ENCODE assay signal across 22 cellular contexts in genomic region chr7:22543169-22543568, GRCh38. TPM values are rescaled to one million over a fixed set of nuclear protein-coding genes. Genes with fewer than 3 reads are reported as not detected.
"Had no signal": no experiment of that assay in that cellular context is flagged by ENCODE, and none has a peak within 500 bp of the region (broad histone marks: within the 10 kb centered on the region; RNA-seq: fewer than 3 reads in every experiment).

No MANE protein-coding gene starts in this region.

- DNase-seq: NCI-H1048, NCI-H1105, NCI-H1417, NCI-H1436 treated with DMSO at 0.1 percent for 48 hours, NCI-H1694, NCI-H187 treated with DMSO at 0.1 percent for 48 hours, NCI-H2029 treated with DMSO at 0.1 percent for 48 hours, NCI-H2171 treated with DMSO at 0.1 percent for 48 hours, NCI-H2227 treated with DMSO at 0.1 percent for 48 hours, NCI-H524, NCI-H526 treated with DMSO at 0.1 percent for 48 hours, NCI-H748 treated with DMSO at 0.1 percent for 48 hours, Right ventricle myocardium superior, RPMI8226, SIG-M5, T-cell had no signal

- H3K9me3 ChIP-seq: SJSA1 had no signal

- ATAC-seq: HepG2, K562, T-cell had no signal

- H3K36me3 ChIP-seq: SJSA1 had no signal

- H3K4me1 ChIP-seq: SJSA1 had no signal

- H3K4me3 ChIP-seq: K562, SJSA1, SK-N-MC had no signal

- H3K27ac ChIP-seq: SJSA1, SK-N-MC had no signal

RNA-seq across cellular contexts. Expression of gene STEAP1B, which starts 43.2 kb away (rescaled TPM):
- total RNA-seq: HepG2, LHCN-M2, MCF 10A had no signal
